In the genomic region with DNA sequence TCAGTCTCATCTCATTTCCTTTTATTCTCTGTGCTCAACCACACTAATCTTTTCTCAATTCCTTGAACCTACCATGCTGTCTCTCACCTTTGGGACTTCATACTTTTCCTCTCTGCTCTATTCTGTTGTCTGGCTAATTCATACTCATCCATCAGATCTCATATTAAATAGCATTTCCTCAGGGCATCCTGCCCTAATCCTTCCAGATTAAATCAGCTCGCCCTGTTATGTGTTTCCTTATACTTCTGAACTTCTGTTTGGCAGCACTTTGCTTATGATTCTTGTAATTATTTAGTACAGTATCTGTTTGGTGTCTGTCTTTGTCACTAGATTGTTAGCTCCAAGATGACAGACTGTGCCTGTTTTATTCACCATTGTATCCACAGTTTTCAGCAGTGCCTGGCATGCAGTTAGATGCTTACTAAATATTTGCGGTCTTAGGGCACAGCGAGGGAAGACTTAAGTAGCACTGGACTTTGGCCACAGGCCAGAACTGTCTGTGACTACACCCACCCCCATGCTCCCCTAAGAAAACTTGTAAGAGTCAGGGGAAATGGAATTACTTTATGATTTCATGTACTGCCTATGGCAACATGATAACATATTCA, we compare ENCODE assay signal across 16 cellular contexts. TPM values are rescaled to one million over a fixed set of nuclear protein-coding genes. Genes with fewer than 3 reads are reported as not detected.
DNase-seq lines count a peak whose midpoint lies in the region; ATAC-seq, FAIRE-seq and TF ChIP-seq lines count a peak whose summit lies in the region.
"Had no signal": no experiment of that assay in that cellular context is flagged by ENCODE, and none has a peak within 500 bp of the region (broad histone marks: within the 10 kb centered on the region; RNA-seq: fewer than 3 reads in every experiment).

No MANE protein-coding gene starts in this region.

- H3K79me2 ChIP-seq in K562 (ENCODE audit: control insufficient read depth, insufficient read depth, low read length): no peaks in the 10 kb centered on the region

- peaks cover 4% of the 10 kb centered on the region; the same call in 1 of the 2 replicates for H3K9me3 ChIP-seq in K562 (replicated peaks; ENCODE audit: control insufficient read depth, insufficient read depth, low read depth, low read length)
- H3K9me3 ChIP-seq in left lung: no peaks in the 10 kb centered on the region
- H3K9me3 ChIP-seq: esophagus squamous epithelium had no signal

- no peak overlapping the region for H3K9ac ChIP-seq in K562 (ENCODE audit: insufficient read depth in 1 of 2, low read depth in 2 of 2, low read length in 2 of 2)

- no peaks in the 10 kb centered on the region for H3K36me3 Mint-ChIP-seq in Calu3 (ENCODE audit: insufficient read depth, unreplicated experiment)
- H3K36me3 Mint-ChIP-seq: type B pancreatic cell had no signal

- intact Hi-C loops in Calu3 (cut with micrococcal nuclease; ENCODE audit: unreplicated experiment) (loop anchor here (5.0 kb wide), 1 partner anchor 43 kb away; no protein-coding TSS in a partner anchor), K562 (cut with micrococcal nuclease) (loop anchor here (5.0 kb wide), 1 partner anchor 213 kb away; no protein-coding TSS in a partner anchor), left lung (cut with DNase I) (no loop called here)

- no peaks in the 10 kb centered on the region for H3K9me1 ChIP-seq in K562 (ENCODE audit: control insufficient read depth, insufficient read depth, low read length)

- CTCF ChIA-PET in Calu3 (lab: Charles Lee) (interaction anchor here (1.1 to 5.3 kb wide), 3 partner anchors 9 to 129 kb away, joined by 4 to 36 read pairs (median 8); partner anchors contain the start of gene MYCL), K562 (lab: Yijun Ruan, JAX; ENCODE audit: low intra/inter-chr PET ratio) (interaction anchor here (2.1 kb wide), 1 partner anchor 111 kb away, joined by 9 read pairs; no protein-coding TSS in a partner anchor)

- POLR2A ChIA-PET in K562 (lab: Yijun Ruan, JAX): interaction anchor here (0.5 to 3.9 kb wide), 4 partner anchors 7 to 96 kb away, joined by 3 to 27 read pairs (median 8); partner anchors contain the start of gene CAP1

- no peaks in the 10 kb centered on the region for H3K36me3 ChIP-seq in K562 (ENCODE audit: control insufficient read depth, insufficient read depth, low read length)
- no peaks in the 10 kb centered on the region for H3K36me3 ChIP-seq in left lung
- H3K36me3 ChIP-seq: esophagus squamous epithelium had no signal

- H3K4me2 ChIP-seq in K562 (ENCODE audit: insufficient read depth, low read length): no peak overlapping the region

- H3K4me3 ChIP-seq in K562 (no peak overlapping the region), left lung (no peak overlapping the region)
- H3K4me3 ChIP-seq: esophagus squamous epithelium had no signal

- no peak overlapping the region for H3K4me3 Mint-ChIP-seq in Calu3 (ENCODE audit: low read depth, unreplicated experiment)
- H3K4me3 Mint-ChIP-seq: type B pancreatic cell had no signal

- TF ChIP-seq CTCF in Calu3 (IDR thresholded peaks at IDR 0.05; ENCODE audit: unreplicated experiment) (no peak), K562 (IDR thresholded peaks at IDR 0.05 in 2 of 3, conservative IDR thresholded peaks at IDR 0.05 in 1 of 3; ENCODE audit: insufficient read depth in 2 of 3, low read depth in 1 of 3, low read length in 3 of 3) (no peak), left lung (IDR thresholded peaks at IDR 0.05) (no peak)

- DNase-seq in Calu3 (peak; percentile 47), NCI-H82 (lab: John Stamatoyannopoulos, UW) (peak; percentile 50), K562 (ENCODE audit: extremely low read depth in 1 of 4, low spot score in 3 of 4) (no peak), iris pigment epithelial cell (ENCODE audit: low read depth) (peak; percentile 72), cerebellar cortex (ENCODE audit: low spot score) (no peak), left lung (no peak)
- DNase-seq: activated CD4-positive, alpha-beta T cell treated with anti-CD3 and anti-CD28 coated beads, Interleukin-2, amount 50 U/mL, for 4 hours; esophagus squamous epithelium; GF-D8; mesendoderm; stimulated activated CD4-positive, alpha-beta T cell treated with anti-CD3 and anti-CD28 coated beads, Interleukin-4, amount 100 ng/mL, for 4 hours had no signal

- H3K4me1 ChIP-seq in K562 (replicated peaks in 1 of 2; ENCODE audit: control insufficient read depth in 2 of 2, insufficient read depth in 2 of 2, low read length in 2 of 2) (peaks cover 0 to 26% of the 10 kb centered on the region in 2 experiments; a peak in 4 of 5 replicates), left lung (peaks cover 0 to 24% of the 10 kb centered on the region in 2 donors)

- H3K27me3 ChIP-seq in K562 (ENCODE audit: control insufficient read depth in 2 of 2, insufficient read depth in 2 of 2, low read length in 2 of 2) (no peaks in the 10 kb centered on the region; a peak in 1 of 5 replicates), left lung (no peaks in the 10 kb centered on the region)

- no peak for TF ChIP-seq EP300 in K562 (IDR thresholded peaks at IDR 0.05; ENCODE audit: low read length)

- FAIRE-seq in K562 (lab: Jason Lieb, UNC): no peak

- TF ChIP-seq POLR2A in K562 (conservative IDR thresholded peaks at IDR 0.05): no peak

- no peak overlapping the region for H3K27ac ChIP-seq in K562 (ENCODE audit: extremely low read depth, low read depth, low read length)
- no peak overlapping the region for H3K27ac ChIP-seq in left lung
- H3K27ac ChIP-seq: esophagus squamous epithelium, HL-60 had no signal

- in situ Hi-C loops in K562 (cut with MboI): loop anchor here (5.0 kb wide), 1 partner anchor 113 kb away; no protein-coding TSS in a partner anchor

- H3K9me3 Mint-ChIP-seq in Calu3 (ENCODE audit: low read depth, unreplicated experiment): peaks cover 3% of the 10 kb centered on the region
- H3K9me3 Mint-ChIP-seq: type B pancreatic cell had no signal

- BruUV-seq in Calu3 (replicated peaks; lab: Mats Ljungman, UMichigan) (no TSS peak), K562 (replicated peaks; lab: Mats Ljungman, UMichigan) (no TSS peak)

- no peak for ATAC-seq in K562
- ATAC-seq in GM18861 (IDR thresholded peaks at IDR 0.05; ENCODE audit: unreplicated experiment): no peak
- no peak for ATAC-seq in left lung
- ATAC-seq in GM21515 (IDR thresholded peaks at IDR 0.05; ENCODE audit: unreplicated experiment): no peak
- ATAC-seq: sciatic nerve had no signal

- no peak overlapping the region for H2AFZ ChIP-seq in K562 (ENCODE audit: low read depth, low read length)

- no peak for TF ChIP-seq RAD21 in K562 (CRISPR knock-in tag; conservative IDR thresholded peaks at IDR 0.05 in 1 of 2, IDR thresholded peaks at IDR 0.05 in 1 of 2)

- peaks cover 19% of the 10 kb centered on the region for H3K4me1 Mint-ChIP-seq in Calu3 (ENCODE audit: low read depth, unreplicated experiment)

- peaks cover 17% of the 10 kb centered on the region for H3K27me3 Mint-ChIP-seq in Calu3 (ENCODE audit: unreplicated experiment)

- H4K20me1 ChIP-seq in K562 (replicated peaks; ENCODE audit: control insufficient read depth, insufficient read depth, low read length): no peaks in the 10 kb centered on the region

- H3K27ac Mint-ChIP-seq in Calu3 (ENCODE audit: unreplicated experiment): no peak overlapping the region
- H3K27ac Mint-ChIP-seq: type B pancreatic cell had no signal

- WGBS in K562 (ENCODE audit: insufficient coverage, low coverage, missing lambda C conversion rate): 39% methylated on average over 3 of the region's 3 CpGs

TF ChIP-seq in K562, 482 proteins besides CTCF, POLR2A, EP300 and RAD21:
- no peak for TF ChIP-seq ZNF445 (CRISPR knock-in tag; IDR thresholded peaks at IDR 0.05; ENCODE audit: low read depth)
- TF ChIP-seq ZNF518B (CRISPR knock-in tag; IDR thresholded peaks at IDR 0.05): no peak
- TF ChIP-seq NFIC (IDR thresholded peaks at IDR 0.05): peak; percentile 80

RNA-seq across cellular contexts. Expression of gene CAP1, which starts 9.9 kb away (rescaled TPM):
- total RNA-seq in Calu3 (2022) (307 and 309 TPM in 2 replicates), K562 (2014; rRNA removed) (230 and 251 TPM in 2 replicates), K562 (2014; rRNA removed; fragmentation: Illumina TruSeq; extraction: Trizol) (271 and 311 TPM in 2 replicates), K562 (2015; rRNA removed; fragmentation: Illumina TruSeq; extraction: Trizol) (270 and 271 TPM in 2 replicates), K562 (2021) (322 and 339 TPM in 2 replicates), left lung (100 to 1,000 TPM; 366 to 501 TPM)
- 173 and 189 TPM in 2 replicates for total RNA-seq in K562 (2011; cell fraction: chromatin; rRNA removed; ENCODE audit: low replicate concordance)
- total RNA-seq in K562 (2011; cell fraction: nucleolus; rRNA removed): 98.9 and 116 TPM in 2 replicates
- total RNA-seq in K562 (2011; cell fraction: nucleoplasm; rRNA removed): 132 and 136 TPM in 2 replicates
- polyA plus RNA-seq in K562 (2011; rRNA removed) (485 and 488 TPM in 2 replicates), K562 (2014; fragmentation: Illumina TruSeq; extraction: Trizol) (310 and 337 TPM in 2 replicates), K562 (2014; fragmentation: Nextera tagmentation; extraction: Ambion mirVana) (100 to 1,000 TPM; 281 to 658 TPM), K562 (2014; rRNA removed) (269 and 277 TPM in 2 replicates)
- polyA plus RNA-seq in K562 (2011; cell fraction: cytosol; rRNA removed): 203 and 329 TPM in 2 replicates
- 186 and 410 TPM in 2 replicates for polyA plus RNA-seq in K562 (2011; cell fraction: nucleus; rRNA removed)
- 338 and 462 TPM in 2 replicates for polyA plus RNA-seq in K562 (2012)
- polyA minus RNA-seq in K562 (2011; rRNA and poly(A)+ RNA removed): 462 and 519 TPM in 2 replicates
- polyA minus RNA-seq in K562 (2011; cell fraction: cytosol; rRNA and poly(A)+ RNA removed): 151 and 156 TPM in 2 replicates
- 47.5 and 121 TPM in 2 replicates for polyA minus RNA-seq in K562 (2011; cell fraction: nucleus; rRNA and poly(A)+ RNA removed)

Comparison
In these comparisons a context has a peak if more than half of its experiments do, and no peak if none do; other contexts are left out.
1. DNase-seq: peak in Calu3 (single experiment), NCI-H82 (single experiment) and iris pigment epithelial cell (single experiment); none in K562 (0 of 4), cerebellar cortex (single experiment) and left lung (0 of 2).
2. intact Hi-C loops: an anchor here in Calu3 (5.0 kb wide) and K562 (5.0 kb wide); none called in left lung.